7 cellular contexts compared by ENCODE assay signal in genomic region chr2:196900843-196901242, GRCh38.
"Had no signal": no experiment of that assay in that cellular context is flagged by ENCODE, and none has a peak within 500 bp of the region (broad histone marks: within the 10 kb centered on the region; RNA-seq: fewer than 3 reads in every experiment).

No MANE protein-coding gene starts in this region.

- ATAC-seq: GM23338, HepG2 had no signal

- DNase-seq: H9, HCEC 1CT, KBM-7 had no signal

- H3K4me3 ChIP-seq: GM23338 had no signal

- FAIRE-seq: H1, H54, HepG2 had no signal
